ENCODE assay signal across 22 cellular contexts in genomic region chr3:4568831-4569230, GRCh38.
"Had no signal": no experiment of that assay in that cellular context is flagged by ENCODE, and none has a peak within 500 bp of the region (broad histone marks: within the 10 kb centered on the region; RNA-seq: fewer than 3 reads in every experiment).

No MANE protein-coding gene starts in this region.

- FAIRE-seq: islet of Langerhans had no signal

- H3K27me3 ChIP-seq: dorsolateral prefrontal cortex, hepatocyte, right lobe of liver, testis had no signal

- H3K9me3 ChIP-seq: mucosa of descending colon, prostate gland, right lobe of liver, testis had no signal

- H3K27ac ChIP-seq: dorsolateral prefrontal cortex, hepatocyte, parathyroid adenoma, prostate gland, right lobe of liver, testis had no signal

- H3K27ac Mint-ChIP-seq: natural killer cell treated with Interleukin-12 subunit alpha and Interleukin-12 subunit beta and Interleukin-15 and Interleukin-18, amount 100 ng/mL, for 72 hours; stimulated activated effector memory CD8-positive, alpha-beta T cell treated with anti-CD3 and anti-CD28 coated beads, Interleukin-12 subunit alpha, Interleukin-12 subunit beta, amount 100 ng/mL, for 72 hours; stimulated activated naive CD8-positive, alpha-beta T cell treated with anti-CD3 and anti-CD28 coated beads, Interleukin-15, Interleukin-2, amounts not matched to agents 100 ng/mL and 50 ng/mL, for 24 hours had no signal

- H3K4me3 ChIP-seq: dorsolateral prefrontal cortex, hepatocyte, mucosa of descending colon, prostate gland, right lobe of liver, testis had no signal

- H3K36me3 Mint-ChIP-seq: natural killer cell treated with Interleukin-12 subunit alpha and Interleukin-12 subunit beta and Interleukin-15 and Interleukin-18, amount 100 ng/mL, for 72 hours; stimulated activated effector memory CD8-positive, alpha-beta T cell treated with anti-CD3 and anti-CD28 coated beads, Interleukin-12 subunit alpha, Interleukin-12 subunit beta, amount 100 ng/mL, for 72 hours had no signal

- H2AFZ ChIP-seq: hepatocyte, parathyroid adenoma had no signal

- H3K36me3 ChIP-seq: prostate gland, right lobe of liver had no signal

- H3K9me3 Mint-ChIP-seq: natural killer cell treated with Interleukin-12 subunit alpha and Interleukin-12 subunit beta and Interleukin-15 and Interleukin-18, amount 100 ng/mL, for 72 hours; stimulated activated effector memory CD8-positive, alpha-beta T cell treated with anti-CD3 and anti-CD28 coated beads, Interleukin-12 subunit alpha, Interleukin-12 subunit beta, amount 100 ng/mL, for 72 hours; stimulated activated naive CD8-positive, alpha-beta T cell treated with anti-CD3 and anti-CD28 coated beads, Interleukin-15, Interleukin-2, amounts not matched to agents 100 ng/mL and 50 ng/mL, for 24 hours had no signal

- H3K4me3 Mint-ChIP-seq: natural killer cell treated with Interleukin-12 subunit alpha and Interleukin-12 subunit beta and Interleukin-15 and Interleukin-18, amount 100 ng/mL, for 72 hours; stimulated activated effector memory CD8-positive, alpha-beta T cell treated with anti-CD3 and anti-CD28 coated beads, Interleukin-12 subunit alpha, Interleukin-12 subunit beta, amount 100 ng/mL, for 72 hours; stimulated activated naive CD8-positive, alpha-beta T cell treated with anti-CD3 and anti-CD28 coated beads, Interleukin-15, Interleukin-2, amounts not matched to agents 100 ng/mL and 50 ng/mL, for 24 hours had no signal

- H3K4me1 ChIP-seq: testis had no signal

- DNase-seq: cortex of kidney; dorsolateral prefrontal cortex; effector CD8-positive, alpha-beta T cell; foreskin melanocyte; head of caudate nucleus; kidney glomerular epithelial cell; mammary epithelial cell; mucosa of descending colon; retina; right lobe of liver; stimulated activated CD4-positive, alpha-beta T cell treated with anti-CD3 and anti-CD28 coated beads, Interleukin-4, amount 100 ng/mL, for 1 hour; stimulated activated CD8-positive, alpha-beta memory T cell treated with anti-CD3 and anti-CD28 coated beads, Interleukin-4, amount 100 ng/mL, for 48 hours; testis; trophoblast cell had no signal

- H3K4me2 ChIP-seq: hepatocyte had no signal

- H3K9ac ChIP-seq: parathyroid adenoma had no signal

- H3K27me3 Mint-ChIP-seq: natural killer cell treated with Interleukin-12 subunit alpha and Interleukin-12 subunit beta and Interleukin-15 and Interleukin-18, amount 100 ng/mL, for 72 hours; stimulated activated naive CD8-positive, alpha-beta T cell treated with anti-CD3 and anti-CD28 coated beads, Interleukin-15, Interleukin-2, amounts not matched to agents 100 ng/mL and 50 ng/mL, for 24 hours had no signal

- ATAC-seq: left lobe of liver; mucosa of descending colon; natural killer cell treated with Interleukin-12 subunit alpha and Interleukin-12 subunit beta and Interleukin-15 and Interleukin-18, amount 100 ng/mL, for 72 hours; right lobe of liver; stimulated activated effector memory CD8-positive, alpha-beta T cell treated with anti-CD3 and anti-CD28 coated beads, Interleukin-12 subunit alpha, Interleukin-12 subunit beta, amount 100 ng/mL, for 72 hours had no signal
